In the genomic region with DNA sequence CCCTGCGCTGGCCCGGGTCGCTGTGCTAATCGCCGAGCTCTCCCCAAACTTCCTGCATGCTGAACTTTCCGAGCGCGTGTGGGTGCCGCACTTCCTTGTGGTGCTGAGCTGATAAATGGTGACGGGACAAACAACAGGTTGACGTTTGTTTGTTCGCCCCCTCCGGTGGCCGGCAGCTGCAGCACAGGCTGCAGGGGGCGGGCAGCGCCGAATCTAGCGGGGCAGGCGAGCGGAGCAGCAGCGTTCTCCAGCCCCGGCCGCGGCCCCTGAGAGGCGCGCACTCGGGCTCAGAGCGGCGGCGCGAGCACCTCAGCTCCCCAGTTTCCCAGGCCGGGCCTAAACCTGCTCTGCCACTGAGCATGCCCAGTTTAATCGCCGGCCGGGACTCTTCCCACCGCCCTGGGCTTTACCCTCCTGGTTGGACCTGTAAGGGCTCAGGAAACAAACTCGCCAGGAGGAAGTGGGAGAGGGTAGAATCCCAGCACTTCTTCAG, we compare ENCODE assay signal across 9 cellular contexts. TPM values are rescaled to one million over a fixed set of nuclear protein-coding genes. Genes with fewer than 3 reads are reported as not detected.
DNase-seq lines count a peak whose midpoint lies in the region; ATAC-seq and TF ChIP-seq lines count a peak whose summit lies in the region.
"Had no signal": no experiment of that assay in that cellular context is flagged by ENCODE, and none has a peak within 500 bp of the region (broad histone marks: within the 10 kb centered on the region; RNA-seq: fewer than 3 reads in every experiment).

A gene (minus strand): TSS at position 120 of the 493 bp plus-strand sequence.

- ATAC-seq in GM18870 (IDR thresholded peaks at IDR 0.05; ENCODE audit: unreplicated experiment): peak; percentile 96
- peak; percentile 85 for ATAC-seq in HG03064 (IDR thresholded peaks at IDR 0.05; ENCODE audit: low read depth, unreplicated experiment)
- ATAC-seq in psoas muscle: peak in 3 of 4 donors; percentile 58 to 83 (median 68)
- ATAC-seq: K562 had no signal

- intact Hi-C loops in left ventricle myocardium inferior (cut with micrococcal nuclease): no loop called here
- intact Hi-C loops in psoas muscle (cut with DNase I): no loop called here

- WGBS in psoas muscle, 3 donors: 1 to 3% (median 2%) methylated on average over 37 of the region's 37 CpGs

- no peaks in the 10 kb centered on the region for H3K9me3 ChIP-seq in left ventricle myocardium inferior (replicated peaks)
- no peaks in the 10 kb centered on the region for H3K9me3 ChIP-seq in psoas muscle

- no peaks in the 10 kb centered on the region for H3K27me3 ChIP-seq in left ventricle myocardium inferior (ENCODE audit: low read depth)
- no peaks in the 10 kb centered on the region for H3K27me3 ChIP-seq in psoas muscle (ENCODE audit: insufficient read depth in 3 of 3, low read length in 2 of 3)

- peak within 1 kb of the TSS; percentile 54 for H3K4me3 Mint-ChIP-seq in activated naive CD8-positive, alpha-beta T cell

- H3K36me3 Mint-ChIP-seq in activated naive CD8-positive, alpha-beta T cell: no peaks in the 10 kb centered on the region

- no peaks in the 10 kb centered on the region for H3K9me3 Mint-ChIP-seq in activated naive CD8-positive, alpha-beta T cell (ENCODE audit: low read depth)

- no peak within 1 kb of the TSS for H3K27ac Mint-ChIP-seq in activated naive CD8-positive, alpha-beta T cell

- H3K4me1 ChIP-seq in left ventricle myocardium inferior (peaks cover 16% of the 10 kb centered on the region), psoas muscle (no peaks in the 10 kb centered on the region)

- H3K4me3 ChIP-seq in left ventricle myocardium inferior (peak within 1 kb of the TSS; percentile 77), psoas muscle (peak within 1 kb of the TSS; percentile 67)
- H3K4me3 ChIP-seq: K562 had no signal

- peak; percentile 74 for DNase-seq in AG20443 (ENCODE audit: low spot score)
- peak; percentile 90 for DNase-seq in NCI-H69 (lab: John Stamatoyannopoulos, UW)
- DNase-seq in left ventricle myocardium inferior: peak; percentile 64
- peak; percentile 59 to 62 for DNase-seq in psoas muscle
- no peak for DNase-seq in NCI-H2196 (lab: John Stamatoyannopoulos, UW; ENCODE audit: unreplicated experiment)

- H3K27ac ChIP-seq in left ventricle myocardium inferior (replicated peaks) (peak within 1 kb of the TSS; percentile 79), psoas muscle (no peak within 1 kb of the TSS)

- TF ChIP-seq CTCF in left ventricle myocardium inferior (IDR thresholded peaks at IDR 0.05; ENCODE audit: borderline replicate concordance) (peak; percentile 67), psoas muscle (IDR thresholded peaks at IDR 0.05) (no peak)

- H3K36me3 ChIP-seq in left ventricle myocardium inferior (no peaks in the 10 kb centered on the region), psoas muscle (ENCODE audit: insufficient read depth in 1 of 2, low read depth in 1 of 2) (no peaks in the 10 kb centered on the region)

- peaks cover 6% of the 10 kb centered on the region for H3K4me1 Mint-ChIP-seq in activated naive CD8-positive, alpha-beta T cell (ENCODE audit: low read depth)

- H3K27me3 Mint-ChIP-seq in activated naive CD8-positive, alpha-beta T cell: peaks cover 17% of the 10 kb centered on the region

RNA-seq across cellular contexts. Expression of the gene that starts here (rescaled TPM):
- total RNA-seq in left ventricle myocardium inferior (10.9 TPM), psoas muscle (1 to 10 TPM; 1.1 to 5.6 (median 3.1) TPM)
- 1 to 10 TPM in 2 of 3 donors, under 1 TPM in 1; 0.53 to 1.8 (median 1.1) TPM for polyA plus RNA-seq in psoas muscle
- polyA plus RNA-seq: K562 had no signal
